1 cellular context compared by ENCODE assay signal in the genomic region with DNA sequence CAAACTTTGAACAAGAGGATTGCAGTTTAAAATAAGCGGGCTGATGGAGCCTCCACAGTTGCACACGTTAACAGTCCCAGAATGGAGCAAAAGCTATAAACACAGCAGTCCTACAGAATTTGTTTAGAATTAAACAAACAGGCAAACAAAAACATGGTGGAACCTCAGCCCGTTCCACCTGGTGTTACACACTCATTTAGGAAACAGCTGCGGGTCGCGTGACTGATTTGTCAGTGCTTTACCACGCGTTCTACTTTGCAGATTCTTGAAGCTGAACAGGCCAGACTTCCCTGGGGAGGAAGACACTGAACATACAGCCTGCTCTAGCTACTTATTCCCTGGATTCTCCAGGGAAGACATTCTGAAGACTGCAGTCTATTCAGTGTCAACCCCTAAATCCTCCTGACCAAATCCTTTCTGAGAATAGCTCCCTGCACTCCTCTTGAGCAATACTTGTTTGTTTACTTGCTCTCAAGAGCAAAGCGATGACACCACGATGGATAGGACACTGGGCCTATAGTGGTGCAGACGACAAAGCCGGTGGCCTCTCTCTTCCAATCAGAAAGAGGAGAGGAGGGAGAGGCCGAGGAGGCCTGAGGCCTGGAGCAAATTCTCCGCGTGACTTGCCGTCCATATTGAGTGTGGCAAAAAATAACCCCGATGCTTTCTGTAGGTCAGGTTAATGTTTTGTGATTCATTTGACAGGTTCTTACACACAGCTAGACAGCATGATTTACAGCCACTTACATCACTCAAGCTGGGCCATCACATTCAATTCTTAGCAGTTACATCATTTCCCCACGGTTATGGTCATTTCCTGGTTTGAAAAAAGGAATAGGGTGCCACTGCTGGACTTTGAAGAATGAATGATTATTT.
A peak's percentile ranks its signal among the peaks of the same experiment; 100 is the strongest.
TF ChIP-seq lines count a peak whose summit lies in the region.

No MANE protein-coding gene starts in this region.

TF ChIP-seq in GM12878, 131 proteins besides CTCF, POLR2A, EP300 and RAD21 (continued from another document and continues in another):
- TF ChIP-seq RFX5 (IDR thresholded peaks at IDR 0.05; ENCODE audit: low read depth, low read length) (0 out of 2 replicates have a peak, but pooled peaks have one; percentile 39), IRF3 (IDR thresholded peaks at IDR 0.05) (peak; percentile 85), PML (IDR thresholded peaks at IDR 0.05; ENCODE audit: low read length) (0 out of 2 replicates have a peak, but pooled peaks have one; percentile 33), ETV6 (conservative IDR thresholded peaks at IDR 0.05 in 1 of 2, IDR thresholded peaks at IDR 0.05 in 1 of 2; ENCODE audit: borderline replicate concordance in 1 of 2, low read depth in 1 of 2) (peak in 1 of 2 experiments; percentile 32; a peak in 1 of 4 replicates), NRF1 (conservative IDR thresholded peaks at IDR 0.05; ENCODE audit: low read depth, low read length) (no peak), SKIL (IDR thresholded peaks at IDR 0.05; ENCODE audit: low read depth, poor library complexity, severe bottlenecking) (peak; percentile 76), TCF7 (IDR thresholded peaks at IDR 0.05; ENCODE audit: borderline replicate concordance) (no peak), RELB (IDR thresholded peaks at IDR 0.05; ENCODE audit: low read depth) (peak; percentile 60; the same call in 1 of the 2 replicates), MXI1 (IDR thresholded peaks at IDR 0.05; ENCODE audit: low read depth, low read length) (peak; percentile 90), YBX1 (IDR thresholded peaks at IDR 0.05) (no peak), ZBTB33 (IDR thresholded peaks at IDR 0.05) (no peak), ZNF24 (IDR thresholded peaks at IDR 0.05) (0 out of 2 replicates have a peak, but pooled peaks have one; percentile 44), BMI1 (IDR thresholded peaks at IDR 0.05; ENCODE audit: borderline replicate concordance) (no peak), RBBP5 (conservative IDR thresholded peaks at IDR 0.05) (no peak), SUZ12 (IDR thresholded peaks at IDR 0.05; ENCODE audit: unreplicated experiment) (no peak), NFYA (IDR thresholded peaks at IDR 0.05; ENCODE audit: borderline replicate concordance, low read depth, low read length) (peak; percentile 50; the same call in 1 of the 2 replicates), ZNF384 (IDR thresholded peaks at IDR 0.05; ENCODE audit: borderline replicate concordance, low read depth, low read length) (peak; percentile 0; the same call in 1 of the 2 replicates), CBFB (IDR thresholded peaks at IDR 0.05; ENCODE audit: low read depth) (no peak)
- TF ChIP-seq, protein P1, sequence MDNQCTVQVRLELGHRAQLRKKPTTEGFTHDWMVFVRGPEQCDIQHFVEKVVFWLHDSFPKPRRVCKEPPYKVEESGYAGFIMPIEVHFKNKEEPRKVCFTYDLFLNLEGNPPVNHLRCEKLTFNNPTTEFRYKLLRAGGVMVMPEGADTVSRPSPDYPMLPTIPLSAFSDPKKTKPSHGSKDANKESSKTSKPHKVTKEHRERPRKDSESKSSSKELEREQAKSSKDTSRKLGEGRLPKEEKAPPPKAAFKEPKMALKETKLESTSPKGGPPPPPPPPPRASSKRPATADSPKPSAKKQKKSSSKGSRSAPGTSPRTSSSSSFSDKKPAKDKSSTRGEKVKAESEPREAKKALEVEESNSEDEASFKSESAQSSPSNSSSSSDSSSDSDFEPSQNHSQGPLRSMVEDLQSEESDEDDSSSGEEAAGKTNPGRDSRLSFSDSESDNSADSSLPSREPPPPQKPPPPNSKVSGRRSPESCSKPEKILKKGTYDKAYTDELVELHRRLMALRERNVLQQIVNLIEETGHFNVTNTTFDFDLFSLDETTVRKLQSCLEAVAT (IDR thresholded peaks at IDR 0.05) = no peak
- TF ChIP-seq, protein P2, sequence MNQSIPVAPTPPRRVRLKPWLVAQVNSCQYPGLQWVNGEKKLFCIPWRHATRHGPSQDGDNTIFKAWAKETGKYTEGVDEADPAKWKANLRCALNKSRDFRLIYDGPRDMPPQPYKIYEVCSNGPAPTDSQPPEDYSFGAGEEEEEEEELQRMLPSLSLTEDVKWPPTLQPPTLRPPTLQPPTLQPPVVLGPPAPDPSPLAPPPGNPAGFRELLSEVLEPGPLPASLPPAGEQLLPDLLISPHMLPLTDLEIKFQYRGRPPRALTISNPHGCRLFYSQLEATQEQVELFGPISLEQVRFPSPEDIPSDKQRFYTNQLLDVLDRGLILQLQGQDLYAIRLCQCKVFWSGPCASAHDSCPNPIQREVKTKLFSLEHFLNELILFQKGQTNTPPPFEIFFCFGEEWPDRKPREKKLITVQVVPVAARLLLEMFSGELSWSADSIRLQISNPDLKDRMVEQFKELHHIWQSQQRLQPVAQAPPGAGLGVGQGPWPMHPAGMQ (IDR thresholded peaks at IDR 0.05; ENCODE audit: borderline replicate concordance) = no peak
- TF ChIP-seq, protein P3, sequence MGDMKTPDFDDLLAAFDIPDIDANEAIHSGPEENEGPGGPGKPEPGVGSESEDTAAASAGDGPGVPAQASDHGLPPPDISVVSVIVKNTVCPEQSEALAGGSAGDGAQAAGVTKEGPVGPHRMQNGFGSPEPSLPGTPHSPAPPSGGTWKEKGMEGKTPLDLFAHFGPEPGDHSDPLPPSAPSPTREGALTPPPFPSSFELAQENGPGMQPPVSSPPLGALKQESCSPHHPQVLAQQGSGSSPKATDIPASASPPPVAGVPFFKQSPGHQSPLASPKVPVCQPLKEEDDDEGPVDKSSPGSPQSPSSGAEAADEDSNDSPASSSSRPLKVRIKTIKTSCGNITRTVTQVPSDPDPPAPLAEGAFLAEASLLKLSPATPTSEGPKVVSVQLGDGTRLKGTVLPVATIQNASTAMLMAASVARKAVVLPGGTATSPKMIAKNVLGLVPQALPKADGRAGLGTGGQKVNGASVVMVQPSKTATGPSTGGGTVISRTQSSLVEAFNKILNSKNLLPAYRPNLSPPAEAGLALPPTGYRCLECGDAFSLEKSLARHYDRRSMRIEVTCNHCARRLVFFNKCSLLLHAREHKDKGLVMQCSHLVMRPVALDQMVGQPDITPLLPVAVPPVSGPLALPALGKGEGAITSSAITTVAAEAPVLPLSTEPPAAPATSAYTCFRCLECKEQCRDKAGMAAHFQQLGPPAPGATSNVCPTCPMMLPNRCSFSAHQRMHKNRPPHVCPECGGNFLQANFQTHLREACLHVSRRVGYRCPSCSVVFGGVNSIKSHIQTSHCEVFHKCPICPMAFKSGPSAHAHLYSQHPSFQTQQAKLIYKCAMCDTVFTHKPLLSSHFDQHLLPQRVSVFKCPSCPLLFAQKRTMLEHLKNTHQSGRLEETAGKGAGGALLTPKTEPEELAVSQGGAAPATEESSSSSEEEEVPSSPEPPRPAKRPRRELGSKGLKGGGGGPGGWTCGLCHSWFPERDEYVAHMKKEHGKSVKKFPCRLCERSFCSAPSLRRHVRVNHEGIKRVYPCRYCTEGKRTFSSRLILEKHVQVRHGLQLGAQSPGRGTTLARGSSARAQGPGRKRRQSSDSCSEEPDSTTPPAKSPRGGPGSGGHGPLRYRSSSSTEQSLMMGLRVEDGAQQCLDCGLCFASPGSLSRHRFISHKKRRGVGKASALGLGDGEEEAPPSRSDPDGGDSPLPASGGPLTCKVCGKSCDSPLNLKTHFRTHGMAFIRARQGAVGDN (IDR thresholded peaks at IDR 0.05) = peak; percentile 99
- TF ChIP-seq, protein P4, sequence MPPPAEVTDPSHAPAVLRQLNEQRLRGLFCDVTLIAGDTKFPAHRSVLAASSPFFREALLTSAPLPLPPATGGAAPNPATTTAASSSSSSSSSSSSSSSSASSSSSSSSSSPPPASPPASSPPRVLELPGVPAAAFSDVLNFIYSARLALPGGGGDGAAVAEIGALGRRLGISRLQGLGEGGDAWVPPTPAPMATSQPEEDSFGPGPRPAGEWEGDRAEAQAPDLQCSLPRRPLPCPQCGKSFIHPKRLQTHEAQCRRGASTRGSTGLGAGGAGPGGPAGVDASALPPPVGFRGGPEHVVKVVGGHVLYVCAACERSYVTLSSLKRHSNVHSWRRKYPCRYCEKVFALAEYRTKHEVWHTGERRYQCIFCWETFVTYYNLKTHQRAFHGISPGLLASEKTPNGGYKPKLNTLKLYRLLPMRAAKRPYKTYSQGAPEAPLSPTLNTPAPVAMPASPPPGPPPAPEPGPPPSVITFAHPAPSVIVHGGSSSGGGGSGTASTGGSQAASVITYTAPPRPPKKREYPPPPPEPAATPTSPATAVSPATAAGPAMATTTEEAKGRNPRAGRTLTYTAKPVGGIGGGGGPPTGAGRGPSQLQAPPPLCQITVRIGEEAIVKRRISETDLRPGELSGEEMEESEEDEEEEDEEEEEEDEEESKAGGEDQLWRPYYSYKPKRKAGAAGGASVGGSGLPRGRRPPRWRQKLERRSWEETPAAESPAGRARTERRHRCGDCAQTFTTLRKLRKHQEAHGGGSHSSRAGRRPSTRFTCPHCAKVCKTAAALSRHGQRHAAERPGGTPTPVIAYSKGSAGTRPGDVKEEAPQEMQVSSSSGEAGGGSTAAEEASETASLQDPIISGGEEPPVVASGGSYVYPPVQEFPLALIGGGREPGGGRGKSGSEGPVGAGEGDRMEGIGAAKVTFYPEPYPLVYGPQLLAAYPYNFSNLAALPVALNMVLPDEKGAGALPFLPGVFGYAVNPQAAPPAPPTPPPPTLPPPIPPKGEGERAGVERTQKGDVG (CRISPR knock-in tag; IDR thresholded peaks at IDR 0.05) = peak; percentile 65; the same call in 1 of the 2 replicates
- TF ChIP-seq, protein P5, sequence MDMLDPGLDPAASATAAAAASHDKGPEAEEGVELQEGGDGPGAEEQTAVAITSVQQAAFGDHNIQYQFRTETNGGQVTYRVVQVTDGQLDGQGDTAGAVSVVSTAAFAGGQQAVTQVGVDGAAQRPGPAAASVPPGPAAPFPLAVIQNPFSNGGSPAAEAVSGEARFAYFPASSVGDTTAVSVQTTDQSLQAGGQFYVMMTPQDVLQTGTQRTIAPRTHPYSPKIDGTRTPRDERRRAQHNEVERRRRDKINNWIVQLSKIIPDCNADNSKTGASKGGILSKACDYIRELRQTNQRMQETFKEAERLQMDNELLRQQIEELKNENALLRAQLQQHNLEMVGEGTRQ (IDR thresholded peaks at IDR 0.05; ENCODE audit: borderline replicate concordance, low read depth, low read length) = peak; percentile 73; the same call in 1 of the 2 replicates
